8 cellular contexts compared by ENCODE assay signal in genomic region chr18:63292844-63293683, GRCh38. TPM values are rescaled to one million over a fixed set of nuclear protein-coding genes. Genes with fewer than 3 reads are reported as not detected.
A peak's percentile ranks its signal among the peaks of the same experiment; 100 is the strongest.
DNase-seq lines count a peak whose midpoint lies in the region; ATAC-seq and TF ChIP-seq lines count a peak whose summit lies in the region.

No MANE protein-coding gene starts in this region.

- no peaks in the 10 kb centered on the region for H3K27me3 ChIP-seq in mesenchymal stem cell (ENCODE audit: control insufficient read depth in 1 of 2, insufficient read depth in 1 of 2, low read length in 2 of 2)

- H4K8ac ChIP-seq in mesenchymal stem cell (ENCODE audit: low read length) = no peak overlapping the region

- DNase-seq in T-cell (peak in 11 of 34 experiments; percentile 3 to 35 (median 11)), natural killer cell (no peak), mesenchymal stem cell (no peak), NCI-H510A (lab: John Stamatoyannopoulos, UW) (no peak), mesothelial cell of epicardium (ENCODE audit: low spot score in 2 of 2, unreplicated experiment in 2 of 2) (no peak), NCI-H146 treated with DMSO at 0.1 percent for 48 hours (lab: John Stamatoyannopoulos, UW; ENCODE audit: unreplicated experiment) (no peak)

- H3K4me3 ChIP-seq in mesenchymal stem cell (ENCODE audit: insufficient read depth in 1 of 2, low read depth in 1 of 2, low read length in 2 of 2) = no peak overlapping the region

- H3K27ac Mint-ChIP-seq in T-cell (no peak overlapping the region), natural killer cell (peak overlapping the region; percentile 7 to 72), mesothelial cell of epicardium (no peak overlapping the region)

- peaks cover 1% of the 10 kb centered on the region for H3K4me1 ChIP-seq in mesenchymal stem cell (ENCODE audit: control insufficient read depth, insufficient read depth, low read depth, low read length)

- H3K4me1 Mint-ChIP-seq in T-cell (peaks cover 9 to 59% (median 17%) of the 10 kb centered on the region in 3 donors), natural killer cell (peaks cover 4 to 9% of the 10 kb centered on the region in 2 donors), mesothelial cell of epicardium (peaks cover 9% of the 10 kb centered on the region)

- TF ChIP-seq CTCF in natural killer cell (IDR thresholded peaks at IDR 0.05) = no peak
- TF ChIP-seq CTCF in mesothelial cell of epicardium (IDR thresholded peaks at IDR 0.05; ENCODE audit: unreplicated experiment) = no peak

- 91% methylated on average over 11 of the region's 11 CpGs for WGBS in mesenchymal stem cell

- no peak overlapping the region for H3K4me2 ChIP-seq in mesenchymal stem cell (ENCODE audit: low read length, poor library complexity, severe bottlenecking)

- H4K91ac ChIP-seq in mesenchymal stem cell (ENCODE audit: low read length) = no peak overlapping the region

- H2BK5ac ChIP-seq in mesenchymal stem cell (ENCODE audit: low read depth, low read length, poor library complexity, severe bottlenecking) = no peak overlapping the region

- intact Hi-C loops in natural killer cell (cut with micrococcal nuclease) = no loop called here

- peak overlapping the region in 2 of 3 donors; percentile 29 to 60 for H3K4me3 Mint-ChIP-seq in T-cell
- H3K4me3 Mint-ChIP-seq in natural killer cell = peak overlapping the region; percentile 3
- H3K4me3 Mint-ChIP-seq in mesothelial cell of epicardium = no peak overlapping the region

- no peaks in the 10 kb centered on the region for H3K27me3 Mint-ChIP-seq in T-cell
- no peaks in the 10 kb centered on the region for H3K27me3 Mint-ChIP-seq in natural killer cell (ENCODE audit: low read depth in 2 of 2)
- H3K27me3 Mint-ChIP-seq in mesothelial cell of epicardium (ENCODE audit: low read depth) = no peaks in the 10 kb centered on the region

- H3K9ac ChIP-seq in mesenchymal stem cell (ENCODE audit: low read length) = no peak overlapping the region

- H2AK5ac ChIP-seq in mesenchymal stem cell (ENCODE audit: low read length, severe bottlenecking) = no peak overlapping the region

- H2BK120ac ChIP-seq in mesenchymal stem cell (ENCODE audit: low read depth, low read length) = no peak overlapping the region

- CTCF ChIA-PET in T-cell (lab: Charles Lee) = interaction anchor here in 1 of 2 donors (0.6 to 2.9 kb wide), 3 partner anchors 26 to 159 kb away, joined by 3 to 11 read pairs (median 4); partner anchors contain the start of gene BCL2

- H3K23ac ChIP-seq in mesenchymal stem cell (ENCODE audit: low read length in 2 of 2) = no peak overlapping the region

- H3K14ac ChIP-seq in mesenchymal stem cell (ENCODE audit: low read length in 2 of 2) = no peak overlapping the region

- H3K4ac ChIP-seq in mesenchymal stem cell (ENCODE audit: low read depth in 1 of 2, low read length in 2 of 2) = no peak overlapping the region

- H3K9me3 ChIP-seq in mesenchymal stem cell (ENCODE audit: control insufficient read depth, low read length) = no peaks in the 10 kb centered on the region

- H3K36me3 Mint-ChIP-seq in T-cell (peaks cover 55% of the 10 kb centered on the region), natural killer cell (no peaks in the 10 kb centered on the region), mesothelial cell of epicardium (no peaks in the 10 kb centered on the region)

- H3K18ac ChIP-seq in mesenchymal stem cell (ENCODE audit: low read depth in 1 of 2, low read length in 2 of 2) = no peak overlapping the region

- no peak overlapping the region for H2BK15ac ChIP-seq in mesenchymal stem cell (ENCODE audit: low read depth, poor library complexity, severe bottlenecking)

- no peak overlapping the region for H2BK12ac ChIP-seq in mesenchymal stem cell (ENCODE audit: low read length in 2 of 2)

- H3K27ac ChIP-seq in mesenchymal stem cell (ENCODE audit: low read length, poor library complexity, severe bottlenecking) = no peak overlapping the region

- H3K9me3 Mint-ChIP-seq in T-cell = no peaks in the 10 kb centered on the region
- H3K9me3 Mint-ChIP-seq in natural killer cell = no peaks in the 10 kb centered on the region
- no peaks in the 10 kb centered on the region for H3K9me3 Mint-ChIP-seq in mesothelial cell of epicardium

- no peak overlapping the region for H2AFZ ChIP-seq in mesenchymal stem cell (ENCODE audit: low read depth, low read length)

- ATAC-seq in GM18870 (IDR thresholded peaks at IDR 0.05; ENCODE audit: unreplicated experiment) (peak; percentile 56), HG02588 (IDR thresholded peaks at IDR 0.05; ENCODE audit: unreplicated experiment) (peak; percentile 71), T-cell (replicated peaks in 1 of 4) (peak; percentile 34 to 63 (median 52)), natural killer cell (peak; percentile 62 to 73 (median 64))

- H3K36me3 ChIP-seq in mesenchymal stem cell (ENCODE audit: control insufficient read depth in 1 of 2, insufficient read depth in 2 of 2, low read depth in 1 of 2, low read length in 2 of 2) = no peaks in the 10 kb centered on the region

- POLR2A ChIA-PET in T-cell (lab: Charles Lee) = no interaction called here

- peaks cover 10% of the 10 kb centered on the region for H3K79me1 ChIP-seq in mesenchymal stem cell (replicated peaks; ENCODE audit: low read length, poor library complexity, severe bottlenecking)

RNA-seq across cellular contexts. Expression of gene BCL2, which starts 26.5 kb away (rescaled TPM):
- 100 to 1,000 TPM; 113 to 201 (median 123) TPM for total RNA-seq in T-cell
- total RNA-seq in natural killer cell = 10 to 100 TPM; 28.2 to 64.2 (median 33.4) TPM
- polyA plus RNA-seq in mesenchymal stem cell (2013, experiment 1 of 2) = 0.28 TPM
- 0.19 TPM for polyA plus RNA-seq in mesenchymal stem cell (2013, experiment 2 of 2)
- 8.4 to 9.3 TPM (median 8.5 TPM) in 3 replicates for total RNA-seq in mesothelial cell of epicardium

Comparison
In these comparisons a context has a peak if more than half of its experiments do, and no peak if none do; other contexts are left out.
1. H3K27ac Mint-ChIP-seq: peak in natural killer cell (2 of 2); none in T-cell (0 of 2) and mesothelial cell of epicardium (single experiment).
2. Peak in every context shown above with its lines, with median percentiles within 50 percentile points of each other: ATAC-seq.